In genomic region chr15:57647791-57648130, GRCh38 we compare ENCODE assay signal across 15 cellular contexts. TPM values are rescaled to one million over a fixed set of nuclear protein-coding genes. Genes with fewer than 3 reads are reported as not detected.
DNase-seq lines count a peak whose midpoint lies in the region; ATAC-seq, FAIRE-seq and TF ChIP-seq lines count a peak whose summit lies in the region.
"Had no signal": no experiment of that assay in that cellular context is flagged by ENCODE, and none has a peak within 500 bp of the region (broad histone marks: within the 10 kb centered on the region; RNA-seq: fewer than 3 reads in every experiment).

No MANE protein-coding gene starts in this region.

- ATAC-seq in left ventricle myocardium superior: peak; percentile 54
- peak; percentile 98 to 99 for ATAC-seq in gastrocnemius medialis
- no peak for ATAC-seq in GM18511 (IDR thresholded peaks at IDR 0.05; ENCODE audit: unreplicated experiment)
- ATAC-seq: effector memory CD8-positive, alpha-beta T cell; stimulated activated naive CD8-positive, alpha-beta T cell treated with anti-CD3 and anti-CD28 coated beads, Interleukin-15, Interleukin-2, amounts not matched to agents 100 U/mL and 50 U/mL, for 24 hours had no signal

- DNase-seq in GM23248 (peak; percentile 85), astrocyte (ENCODE audit: low read depth) (peak; percentile 30), left ventricle myocardium superior (peak; percentile 41), gastrocnemius medialis (peak; percentile 73 to 83), UCSD-AML1 (lab: John Stamatoyannopoulos, UW; ENCODE audit: unreplicated experiment) (no peak), NCI-H2107 (lab: John Stamatoyannopoulos, UW) (no peak)
- DNase-seq in activated naive CD4-positive, alpha-beta T cell treated with anti-CD3 and anti-CD28 coated beads, Interleukin-2, amount 10 ng/mL, durations not matched to agents 7 days and 5 days: no peak
- DNase-seq: activated naive CD8-positive, alpha-beta T cell treated with anti-CD3 and anti-CD28 coated beads, Interleukin-2, amount 10 ng/mL, durations not matched to agents 7 days and 5 days; effector memory CD8-positive, alpha-beta T cell; GOT3; NCI-H2081; stimulated activated naive CD8-positive, alpha-beta T cell treated with anti-CD3 and anti-CD28 coated beads, Interleukin-15, Interleukin-2, amounts not matched to agents 100 U/mL and 50 U/mL, for 24 hours had no signal

- H3K9me3 ChIP-seq in GM23248 (ENCODE audit: low read depth) (no peaks in the 10 kb centered on the region), astrocyte (ENCODE audit: insufficient read depth, low read depth, low read length) (no peaks in the 10 kb centered on the region), gastrocnemius medialis (no peaks in the 10 kb centered on the region)

- no peak for FAIRE-seq in astrocyte (lab: Jason Lieb, UNC)
- FAIRE-seq: RCC 7860 had no signal

- peaks cover 25% of the 10 kb centered on the region for H3K4me1 ChIP-seq in GM23248 (ENCODE audit: insufficient read depth)
- no peaks in the 10 kb centered on the region for H3K4me1 ChIP-seq in astrocyte (ENCODE audit: insufficient read depth, low read length)
- H3K4me1 ChIP-seq in gastrocnemius medialis: peaks cover 7 to 15% of the 10 kb centered on the region in 2 donors

- H3K79me2 ChIP-seq in GM23248 (ENCODE audit: insufficient read depth): no peaks in the 10 kb centered on the region
- H3K79me2 ChIP-seq in astrocyte (ENCODE audit: insufficient read depth, low read length): no peaks in the 10 kb centered on the region

- H3K36me3 Mint-ChIP-seq in astrocyte (ENCODE audit: low read depth, unreplicated experiment): no peaks in the 10 kb centered on the region
- no peaks in the 10 kb centered on the region for H3K36me3 Mint-ChIP-seq in activated naive CD4-positive, alpha-beta T cell treated with anti-CD3 and anti-CD28 coated beads, Interleukin-2, amount 10 ng/mL, durations not matched to agents 7 days and 5 days
- H3K36me3 Mint-ChIP-seq: activated naive CD8-positive, alpha-beta T cell treated with anti-CD3 and anti-CD28 coated beads, Interleukin-2, amount 10 ng/mL, durations not matched to agents 7 days and 5 days had no signal

- H3K27ac ChIP-seq in GM23248 (peak overlapping the region; percentile 47), astrocyte (ENCODE audit: low read depth, low read length) (no peak overlapping the region), gastrocnemius medialis (peak overlapping the region; percentile 14 to 72 (median 58))

- no peaks in the 10 kb centered on the region for H3K9me2 ChIP-seq in GM23248 (ENCODE audit: insufficient read depth)

- 11 to 18% methylated on average over 3 of the region's 3 CpGs for WGBS in GM23248 (ENCODE audit: low coverage in 1 of 2, low lambda C conversion rate in 2 of 2, missing lambda C conversion rate in 2 of 2), 2 experiments

- no peak overlapping the region for H3K4me3 Mint-ChIP-seq in astrocyte (ENCODE audit: unreplicated experiment)
- H3K4me3 Mint-ChIP-seq in activated naive CD4-positive, alpha-beta T cell treated with anti-CD3 and anti-CD28 coated beads, Interleukin-2, amount 10 ng/mL, durations not matched to agents 7 days and 5 days: no peak overlapping the region
- H3K4me3 Mint-ChIP-seq: activated naive CD8-positive, alpha-beta T cell treated with anti-CD3 and anti-CD28 coated beads, Interleukin-2, amount 10 ng/mL, durations not matched to agents 7 days and 5 days; effector memory CD8-positive, alpha-beta T cell had no signal

- peaks cover 8% of the 10 kb centered on the region for H3K27me3 Mint-ChIP-seq in astrocyte (ENCODE audit: low read depth, unreplicated experiment)
- H3K27me3 Mint-ChIP-seq in activated naive CD4-positive, alpha-beta T cell treated with anti-CD3 and anti-CD28 coated beads, Interleukin-2, amount 10 ng/mL, durations not matched to agents 7 days and 5 days: peaks cover 12% of the 10 kb centered on the region

- H3K4me2 ChIP-seq in GM23248 (ENCODE audit: unreplicated experiment) (peak overlapping the region; percentile 16), astrocyte (ENCODE audit: low read length) (no peak overlapping the region)

- H3K4me1 Mint-ChIP-seq in astrocyte (ENCODE audit: low read depth, unreplicated experiment): no peaks in the 10 kb centered on the region
- H3K4me1 Mint-ChIP-seq in activated naive CD4-positive, alpha-beta T cell treated with anti-CD3 and anti-CD28 coated beads, Interleukin-2, amount 10 ng/mL, durations not matched to agents 7 days and 5 days: peaks cover 12% of the 10 kb centered on the region

- H3K27ac Mint-ChIP-seq in astrocyte (ENCODE audit: unreplicated experiment): no peak overlapping the region
- no peak overlapping the region for H3K27ac Mint-ChIP-seq in activated naive CD4-positive, alpha-beta T cell treated with anti-CD3 and anti-CD28 coated beads, Interleukin-2, amount 10 ng/mL, durations not matched to agents 7 days and 5 days
- H3K27ac Mint-ChIP-seq: activated naive CD8-positive, alpha-beta T cell treated with anti-CD3 and anti-CD28 coated beads, Interleukin-2, amount 10 ng/mL, durations not matched to agents 7 days and 5 days; effector memory CD8-positive, alpha-beta T cell had no signal

- H3K4me3 ChIP-seq in GM23248: no peak overlapping the region
- no peak overlapping the region for H3K4me3 ChIP-seq in astrocyte (ENCODE audit: insufficient read depth, low read depth, low read length)
- no peak overlapping the region for H3K4me3 ChIP-seq in gastrocnemius medialis

- CTCF ChIA-PET in activated naive CD4-positive, alpha-beta T cell treated with anti-CD3 and anti-CD28 coated beads, Interleukin-2, amount 10 ng/mL, durations not matched to agents 7 days and 5 days (lab: Charles Lee): no interaction called here

- H3K9ac ChIP-seq in GM23248 (no peak overlapping the region), astrocyte (ENCODE audit: low read length) (no peak overlapping the region)

- no peak for TF ChIP-seq POLR2A in gastrocnemius medialis (IDR thresholded peaks at IDR 0.05)

- H4K20me1 ChIP-seq in GM23248 (ENCODE audit: insufficient read depth) (no peaks in the 10 kb centered on the region), astrocyte (ENCODE audit: insufficient read depth, low read length) (no peaks in the 10 kb centered on the region)

- H2AFZ ChIP-seq in GM23248: peak overlapping the region; percentile 16; the same call in 1 of the 2 replicates
- H2AFZ ChIP-seq in astrocyte (ENCODE audit: low read depth, low read length): no peak overlapping the region

- no peaks in the 10 kb centered on the region for H3K27me3 ChIP-seq in GM23248 (replicated peaks; ENCODE audit: insufficient read depth)
- peaks cover 5% of the 10 kb centered on the region for H3K27me3 ChIP-seq in astrocyte (ENCODE audit: insufficient read depth, low read length)
- no peaks in the 10 kb centered on the region for H3K27me3 ChIP-seq in gastrocnemius medialis

- in situ Hi-C loops in GM23248 (cut with MboI): loop anchor here (25.0 kb wide), 1 partner anchor 215 kb away; no protein-coding TSS in a partner anchor
- in situ Hi-C loops in gastrocnemius medialis (cut with MboI; ENCODE audit: low sequenced_read_pairs in 4 of 4): loop anchor here in 1 of 4 donors (10.0 kb wide), 1 partner anchor 93 kb away; no protein-coding TSS in a partner anchor

- no peaks in the 10 kb centered on the region for H3K9me3 Mint-ChIP-seq in astrocyte (ENCODE audit: unreplicated experiment)
- no peaks in the 10 kb centered on the region for H3K9me3 Mint-ChIP-seq in activated naive CD4-positive, alpha-beta T cell treated with anti-CD3 and anti-CD28 coated beads, Interleukin-2, amount 10 ng/mL, durations not matched to agents 7 days and 5 days
- H3K9me3 Mint-ChIP-seq: effector memory CD8-positive, alpha-beta T cell had no signal

- intact Hi-C loops in left ventricle myocardium superior (cut with micrococcal nuclease) (no loop called here), gastrocnemius medialis (cut with DNase I; ENCODE audit: low total_unique reads) (no loop called here)

- TF ChIP-seq CTCF in astrocyte (IDR thresholded peaks at IDR 0.05; ENCODE audit: insufficient read depth, low read depth, low read length): no peak
- TF ChIP-seq CTCF in gastrocnemius medialis (IDR thresholded peaks at IDR 0.05 in 4 of 5, conservative IDR thresholded peaks at IDR 0.05 in 1 of 5): no peak

- H3F3A ChIP-seq in GM23248 (ENCODE audit: insufficient read depth): peaks cover 16% of the 10 kb centered on the region

- H3K36me3 ChIP-seq in GM23248 (ENCODE audit: low read depth) (no peaks in the 10 kb centered on the region), astrocyte (ENCODE audit: insufficient read depth, low read length) (no peaks in the 10 kb centered on the region), gastrocnemius medialis (no peaks in the 10 kb centered on the region)

RNA-seq across cellular contexts. Expression of gene MYZAP, which starts 56.1 kb away (rescaled TPM):
- total RNA-seq in GM23248 (2014; rRNA removed; shearing (Covaris generic)): not detected in 2 replicates
- 0.11 and 0.13 TPM in 2 replicates for polyA plus RNA-seq in GM23248 (2016; fragmentation: Nextera tagmentation; extraction: Ambion mirVana)
- total RNA-seq in astrocyte: 0.41 TPM in 1 of 2 replicates, not detected in the other
- 930 TPM for total RNA-seq in left ventricle myocardium superior
- total RNA-seq in gastrocnemius medialis: 1 to 10 TPM; 1.3 to 9.4 (median 1.4) TPM
- total RNA-seq: activated CD8-positive, alpha-beta memory T cell treated with anti-CD3 and anti-CD28 coated beads for 36 hours; activated naive CD8-positive, alpha-beta T cell treated with anti-CD3 and anti-CD28 coated beads, Interleukin-2, amount 10 ng/mL, durations not matched to agents 7 days and 5 days had no signal

RNA-seq across cellular contexts. Expression of gene POLR2M, which starts 58.8 kb away (rescaled TPM):
- total RNA-seq in GM23248 (2014; rRNA removed; shearing (Covaris generic)): 56.1 and 226 TPM in 2 replicates
- 38.6 and 39.3 TPM in 2 replicates for polyA plus RNA-seq in GM23248 (2016; fragmentation: Nextera tagmentation; extraction: Ambion mirVana)
- total RNA-seq in astrocyte (61.4 and 71.5 TPM in 2 replicates), left ventricle myocardium superior (42.2 TPM), gastrocnemius medialis (100 to 1,000 TPM in 2 of 4 donors, 10 to 100 TPM in 2; 40.3 to 145 (median 79.5) TPM)

Comparison
In these comparisons a context has a peak if more than half of its experiments do, and no peak if none do; other contexts are left out.
1. DNase-seq: peak in GM23248 (single experiment), astrocyte (single experiment), left ventricle myocardium superior (single experiment) and gastrocnemius medialis (2 of 2); none in activated naive CD4-positive, alpha-beta T cell treated with anti-CD3 and anti-CD28 coated beads, Interleukin-2, amount 10 ng/mL, durations not matched to agents 7 days and 5 days (single experiment), UCSD-AML1 (single experiment) and NCI-H2107 (single experiment).
2. RNA of gene MYZAP, which starts 56.1 kb away (total RNA-seq): 930 TPM in left ventricle myocardium superior (single experiment); 1.3 to 9.4 TPM in gastrocnemius medialis, 0.41 TPM in astrocyte and not detected in GM23248; every median in the first group is over 10 times any median in the second.